Comparison of ENCODE assay signal across 22 cellular contexts in genomic region chr3:86921981-86922680, GRCh38.
DNase-seq lines count a peak whose midpoint lies in the region; ATAC-seq, FAIRE-seq and TF ChIP-seq lines count a peak whose summit lies in the region.
"Had no signal": no experiment of that assay in that cellular context is flagged by ENCODE, and none has a peak within 500 bp of the region (broad histone marks: within the 10 kb centered on the region; RNA-seq: fewer than 3 reads in every experiment).

No MANE protein-coding gene starts in this region.

- H3K27me3 Mint-ChIP-seq in GM23338 (ENCODE audit: insufficient read depth, low read depth, poor library complexity): no peaks in the 10 kb centered on the region
- H3K27me3 Mint-ChIP-seq in astrocyte (ENCODE audit: low read depth, unreplicated experiment): no peaks in the 10 kb centered on the region
- no peaks in the 10 kb centered on the region for H3K27me3 Mint-ChIP-seq in WTC11 (ENCODE audit: low read depth)
- H3K27me3 Mint-ChIP-seq: activated CD8-positive, alpha-beta memory T cell treated with anti-CD3 and anti-CD28 coated beads, Interleukin-2, amount 10 ng/mL, durations not matched to agents 7 days and 5 days; activated naive CD8-positive, alpha-beta T cell; brain; stimulated activated naive CD8-positive, alpha-beta T cell treated with anti-CD3 and anti-CD28 coated beads, Interleukin-15, amount 100 ng/mL, for 72 hours; T-cell had no signal

- H3K4me3 ChIP-seq in GM23338 (no peak overlapping the region), astrocyte (ENCODE audit: insufficient read depth, low read depth, low read length) (no peak overlapping the region), suprapubic skin (no peak overlapping the region)
- H3K4me3 ChIP-seq: dorsolateral prefrontal cortex, K562, upper lobe of left lung had no signal

- H3K4me2 ChIP-seq in GM23338 (0 out of 2 replicates have a peak overlapping the region, but pooled peaks have one; percentile 19), astrocyte (ENCODE audit: low read length) (no peak overlapping the region)

- H3K36me3 ChIP-seq in GM23338 (ENCODE audit: insufficient read depth) (no peaks in the 10 kb centered on the region), astrocyte (ENCODE audit: insufficient read depth, low read length) (no peaks in the 10 kb centered on the region), suprapubic skin (no peaks in the 10 kb centered on the region)
- H3K36me3 ChIP-seq: BE2C, upper lobe of left lung had no signal

- ATAC-seq in GM23338: no peak
- ATAC-seq in foreskin keratinocyte: no peak
- ATAC-seq in WTC11: no peak
- ATAC-seq: activated CD8-positive, alpha-beta memory T cell treated with anti-CD3 and anti-CD28 coated beads, Interleukin-2, amount 10 ng/mL, durations not matched to agents 7 days and 5 days; K562; left colon; stimulated activated naive CD8-positive, alpha-beta T cell treated with anti-CD3 and anti-CD28 coated beads, Interleukin-15, amount 100 ng/mL, for 72 hours; T-cell had no signal

- H3K27me3 ChIP-seq in GM23338 (ENCODE audit: insufficient read depth) (no peaks in the 10 kb centered on the region), astrocyte (ENCODE audit: insufficient read depth, low read length) (no peaks in the 10 kb centered on the region), foreskin keratinocyte (no peaks in the 10 kb centered on the region), suprapubic skin (no peaks in the 10 kb centered on the region)
- H3K27me3 ChIP-seq: BE2C, dorsolateral prefrontal cortex, upper lobe of left lung had no signal

- H3K9me3 Mint-ChIP-seq in GM23338: no peaks in the 10 kb centered on the region
- H3K9me3 Mint-ChIP-seq in astrocyte (ENCODE audit: unreplicated experiment): no peaks in the 10 kb centered on the region
- H3K9me3 Mint-ChIP-seq in WTC11: peaks cover 6% of the 10 kb centered on the region
- H3K9me3 Mint-ChIP-seq: brain had no signal

- TF ChIP-seq CTCF in GM23338 (conservative IDR thresholded peaks at IDR 0.05; ENCODE audit: low read depth in 2 of 2) (no peak), astrocyte (IDR thresholded peaks at IDR 0.05; ENCODE audit: insufficient read depth, low read depth, low read length) (no peak), foreskin keratinocyte (conservative IDR thresholded peaks at IDR 0.05) (no peak), suprapubic skin (IDR thresholded peaks at IDR 0.05) (no peak), WTC11 (IDR thresholded peaks at IDR 0.05) (no peak)

- TF ChIP-seq POLR2A in suprapubic skin (IDR thresholded peaks at IDR 0.05): no peak

- FAIRE-seq in astrocyte (lab: Jason Lieb, UNC): no peak
- FAIRE-seq: K562 had no signal

- H3K36me3 Mint-ChIP-seq in GM23338 (ENCODE audit: low read depth): no peaks in the 10 kb centered on the region
- no peaks in the 10 kb centered on the region for H3K36me3 Mint-ChIP-seq in astrocyte (ENCODE audit: low read depth, unreplicated experiment)
- no peaks in the 10 kb centered on the region for H3K36me3 Mint-ChIP-seq in WTC11
- H3K36me3 Mint-ChIP-seq: activated CD8-positive, alpha-beta memory T cell treated with anti-CD3 and anti-CD28 coated beads, Interleukin-2, amount 10 ng/mL, durations not matched to agents 7 days and 5 days; activated naive CD8-positive, alpha-beta T cell; brain; T-cell had no signal

- H4K20me1 ChIP-seq in GM23338 (replicated peaks; ENCODE audit: insufficient read depth) (no peaks in the 10 kb centered on the region), astrocyte (ENCODE audit: insufficient read depth, low read length) (no peaks in the 10 kb centered on the region)

- DNase-seq in GM23338 (ENCODE audit: low spot score): peak; percentile 3
- DNase-seq in astrocyte (ENCODE audit: low read depth): peak; percentile 8
- peak in 1 of 2 donors; percentile 16 for DNase-seq in foreskin keratinocyte
- no peak for DNase-seq in suprapubic skin (ENCODE audit: low spot score in 2 of 2)
- no peak for DNase-seq in WTC11 (ENCODE audit: low spot score)
- no peak for DNase-seq in Kasumi-1 (lab: John Stamatoyannopoulos, UW)
- DNase-seq in NCI-H446 (lab: John Stamatoyannopoulos, UW): no peak
- DNase-seq: activated CD4-positive, alpha-beta T cell treated with anti-CD3 and anti-CD28 coated beads for 48 hours; activated CD8-positive, alpha-beta memory T cell treated with anti-CD3 and anti-CD28 coated beads, Interleukin-2, amount 10 ng/mL, durations not matched to agents 7 days and 5 days; BE2C; dorsolateral prefrontal cortex; left colon; NCI-H187 treated with DMSO at 0.1 percent for 48 hours; NCI-H345; SIG-M5; stimulated activated CD4-positive, alpha-beta T cell treated with anti-CD3 and anti-CD28 coated beads, Interleukin-4, amount 100 ng/mL, for 24 hours; stimulated activated naive CD8-positive, alpha-beta T cell treated with anti-CD3 and anti-CD28 coated beads, Interleukin-15, amount 100 ng/mL, for 72 hours; T-cell; upper lobe of left lung had no signal

- H3K27ac ChIP-seq in GM23338 (ENCODE audit: low read depth) (no peak overlapping the region), astrocyte (ENCODE audit: low read depth, low read length) (peak overlapping the region; percentile 30), foreskin keratinocyte (peak overlapping the region; percentile 16), suprapubic skin (peak overlapping the region; percentile 69)
- H3K27ac ChIP-seq: dorsolateral prefrontal cortex had no signal

- H3K9me3 ChIP-seq in astrocyte (ENCODE audit: insufficient read depth, low read depth, low read length) (no peaks in the 10 kb centered on the region), suprapubic skin (no peaks in the 10 kb centered on the region)
- H3K9me3 ChIP-seq: BE2C, upper lobe of left lung had no signal

- H3K4me1 ChIP-seq in GM23338 (ENCODE audit: insufficient read depth): peaks cover 33% of the 10 kb centered on the region
- H3K4me1 ChIP-seq in astrocyte (ENCODE audit: insufficient read depth, low read length): peaks cover 8% of the 10 kb centered on the region
- peaks cover 20% of the 10 kb centered on the region for H3K4me1 ChIP-seq in foreskin keratinocyte
- peaks cover 9% of the 10 kb centered on the region for H3K4me1 ChIP-seq in suprapubic skin
- H3K4me1 ChIP-seq: BE2C, upper lobe of left lung had no signal

- no peak overlapping the region for H3K27ac Mint-ChIP-seq in GM23338
- H3K27ac Mint-ChIP-seq in astrocyte (ENCODE audit: unreplicated experiment): no peak overlapping the region
- no peak overlapping the region for H3K27ac Mint-ChIP-seq in WTC11
- H3K27ac Mint-ChIP-seq: activated CD8-positive, alpha-beta memory T cell treated with anti-CD3 and anti-CD28 coated beads, Interleukin-2, amount 10 ng/mL, durations not matched to agents 7 days and 5 days; activated naive CD8-positive, alpha-beta T cell; stimulated activated naive CD8-positive, alpha-beta T cell treated with anti-CD3 and anti-CD28 coated beads, Interleukin-15, amount 100 ng/mL, for 72 hours; T-cell had no signal

- peaks cover 15% of the 10 kb centered on the region for H3K4me1 Mint-ChIP-seq in GM23338
- peaks cover 18% of the 10 kb centered on the region for H3K4me1 Mint-ChIP-seq in astrocyte (ENCODE audit: low read depth, unreplicated experiment)
- peaks cover 30% of the 10 kb centered on the region for H3K4me1 Mint-ChIP-seq in WTC11
- H3K4me1 Mint-ChIP-seq: activated CD8-positive, alpha-beta memory T cell treated with anti-CD3 and anti-CD28 coated beads, Interleukin-2, amount 10 ng/mL, durations not matched to agents 7 days and 5 days; stimulated activated naive CD8-positive, alpha-beta T cell treated with anti-CD3 and anti-CD28 coated beads, Interleukin-15, amount 100 ng/mL, for 72 hours; T-cell had no signal

- 39% methylated on average over 1 of the region's 1 CpG for WGBS in suprapubic skin

- no peaks in the 10 kb centered on the region for H3F3A ChIP-seq in GM23338 (replicated peaks; ENCODE audit: low read depth)

- TF ChIP-seq EP300 in suprapubic skin (IDR thresholded peaks at IDR 0.05): no peak

- CTCF ChIA-PET in WTC11 (lab: Charles Lee): no interaction called here

- POLR2A ChIA-PET in WTC11 (lab: Charles Lee): no interaction called here

- peaks cover 8% of the 10 kb centered on the region; the same call in 1 of the 2 replicates for H3K9me2 ChIP-seq in GM23338 (ENCODE audit: insufficient read depth)

- H3K4me3 Mint-ChIP-seq in GM23338: no peak overlapping the region
- H3K4me3 Mint-ChIP-seq in astrocyte (ENCODE audit: unreplicated experiment): no peak overlapping the region
- no peak overlapping the region for H3K4me3 Mint-ChIP-seq in WTC11
- H3K4me3 Mint-ChIP-seq: activated CD8-positive, alpha-beta memory T cell treated with anti-CD3 and anti-CD28 coated beads, Interleukin-2, amount 10 ng/mL, durations not matched to agents 7 days and 5 days; activated naive CD8-positive, alpha-beta T cell; brain; stimulated activated naive CD8-positive, alpha-beta T cell treated with anti-CD3 and anti-CD28 coated beads, Interleukin-15, amount 100 ng/mL, for 72 hours; T-cell had no signal

- no peaks in the 10 kb centered on the region for H3K79me2 ChIP-seq in GM23338 (replicated peaks; ENCODE audit: insufficient read depth)
- H3K79me2 ChIP-seq in astrocyte (ENCODE audit: insufficient read depth, low read length): no peaks in the 10 kb centered on the region

- peak overlapping the region; percentile 15; the same call in 1 of the 2 replicates for H2AFZ ChIP-seq in GM23338
- H2AFZ ChIP-seq in astrocyte (ENCODE audit: low read depth, low read length): no peak overlapping the region

- no peak overlapping the region for H3K9ac ChIP-seq in astrocyte (ENCODE audit: low read length)

TF ChIP-seq in WTC11, 78 proteins besides CTCF, POLR2A, EP300 and RAD21:
- TF ChIP-seq NR1H2 (CRISPR knock-in tag; IDR thresholded peaks at IDR 0.05) (no peak), ZNF512 (CRISPR knock-in tag; IDR thresholded peaks at IDR 0.05; ENCODE audit: borderline replicate concordance) (no peak)

Comparison
In these comparisons a context has a peak if more than half of its experiments do, and no peak if none do; other contexts are left out.
1. DNase-seq: peak in GM23338 (single experiment) and astrocyte (single experiment); none in suprapubic skin (0 of 2), WTC11 (single experiment), Kasumi-1 (0 of 2) and NCI-H446 (0 of 2).